ENCODE assay signal across 9 cellular contexts in genomic region chr14:103401223-103402214, GRCh38. TPM values are rescaled to one million over a fixed set of nuclear protein-coding genes. Genes with fewer than 3 reads are reported as not detected.
DNase-seq lines count a peak whose midpoint lies in the region; ATAC-seq and TF ChIP-seq lines count a peak whose summit lies in the region.
"Had no signal": no experiment of that assay in that cellular context is flagged by ENCODE, and none has a peak within 500 bp of the region (broad histone marks: within the 10 kb centered on the region; RNA-seq: fewer than 3 reads in every experiment).

No MANE protein-coding gene starts in this region.

- peaks cover 85% of the 10 kb centered on the region for H3K4me1 ChIP-seq in vagina

- DNase-seq in stimulated activated CD4-positive, alpha-beta T cell treated with anti-CD3 and anti-CD28 coated beads, Interleukin-15, amount 100 ng/mL, for 24 hours = peak; percentile 14
- no peak for DNase-seq in stimulated activated CD4-positive, alpha-beta T cell treated with anti-CD3 and anti-CD28 coated beads, Interleukin-4, amount 100 ng/mL, for 4 hours
- DNase-seq in activated naive CD8-positive, alpha-beta T cell treated with anti-CD3 and anti-CD28 coated beads, Interleukin-2, amount 50 U/mL, for 24 hours = no peak
- DNase-seq in immature natural killer cell = no peak
- DNase-seq in vagina (ENCODE audit: extremely low spot score in 2 of 2) = no peak
- no peak for DNase-seq in stimulated activated naive CD4-positive, alpha-beta T cell treated with Interleukin-2 at 50 U/mL for 16 hours (lab: John Stamatoyannopoulos, UW)
- no peak for DNase-seq in OCI-M2 (lab: John Stamatoyannopoulos, UW; ENCODE audit: unreplicated experiment)
- no peak for DNase-seq in NCI-H1092 treated with DMSO at 0.1 percent for 48 hours (lab: John Stamatoyannopoulos, UW)
- DNase-seq: WERI-Rb-1 had no signal

- peaks cover 0 to 8% of the 10 kb centered on the region in 2 donors for H3K36me3 ChIP-seq in vagina

- H3K36me3 Mint-ChIP-seq in activated naive CD8-positive, alpha-beta T cell treated with anti-CD3 and anti-CD28 coated beads, Interleukin-2, amount 50 U/mL, for 24 hours (ENCODE audit: low read depth) = peaks cover 7% of the 10 kb centered on the region
- H3K36me3 Mint-ChIP-seq in immature natural killer cell = no peaks in the 10 kb centered on the region

- H3K27me3 ChIP-seq in vagina = no peaks in the 10 kb centered on the region

- H3K4me3 ChIP-seq in vagina = no peak overlapping the region

- H3K4me1 Mint-ChIP-seq in activated naive CD8-positive, alpha-beta T cell treated with anti-CD3 and anti-CD28 coated beads, Interleukin-2, amount 50 U/mL, for 24 hours = peaks cover 53% of the 10 kb centered on the region
- peaks cover 62 to 82% of the 10 kb centered on the region in 2 donors for H3K4me1 Mint-ChIP-seq in immature natural killer cell

- H3K27ac Mint-ChIP-seq in activated naive CD8-positive, alpha-beta T cell treated with anti-CD3 and anti-CD28 coated beads, Interleukin-2, amount 50 U/mL, for 24 hours = peak overlapping the region; percentile 72
- peak overlapping the region; percentile 68 to 84 (median 72) for H3K27ac Mint-ChIP-seq in immature natural killer cell

- no peaks in the 10 kb centered on the region for H3K9me3 Mint-ChIP-seq in activated naive CD8-positive, alpha-beta T cell treated with anti-CD3 and anti-CD28 coated beads, Interleukin-2, amount 50 U/mL, for 24 hours
- H3K9me3 Mint-ChIP-seq in immature natural killer cell = no peaks in the 10 kb centered on the region

- intact Hi-C loops in vagina (cut with DNase I) = no loop called here

- ATAC-seq in activated naive CD8-positive, alpha-beta T cell treated with anti-CD3 and anti-CD28 coated beads, Interleukin-2, amount 50 U/mL, for 24 hours = peak; percentile 86

- no peaks in the 10 kb centered on the region for H3K9me3 ChIP-seq in vagina

- H3K27ac ChIP-seq in vagina = peak overlapping the region; percentile 72
- H3K27ac ChIP-seq: WERI-Rb-1 had no signal

- no peaks in the 10 kb centered on the region for H3K27me3 Mint-ChIP-seq in activated naive CD8-positive, alpha-beta T cell treated with anti-CD3 and anti-CD28 coated beads, Interleukin-2, amount 50 U/mL, for 24 hours
- peaks cover 0 to 2% (median 0%) of the 10 kb centered on the region in 3 donors for H3K27me3 Mint-ChIP-seq in immature natural killer cell (ENCODE audit: low read depth in 3 of 3)

- TF ChIP-seq POLR2A in vagina (IDR thresholded peaks at IDR 0.05) = no peak

- TF ChIP-seq CTCF in vagina (IDR thresholded peaks at IDR 0.05) = no peak

- peak overlapping the region; percentile 0 for H3K4me3 Mint-ChIP-seq in activated naive CD8-positive, alpha-beta T cell treated with anti-CD3 and anti-CD28 coated beads, Interleukin-2, amount 50 U/mL, for 24 hours
- peak overlapping the region; percentile 1 to 65 (median 47) for H3K4me3 Mint-ChIP-seq in immature natural killer cell

RNA-seq across cellular contexts. Expression of gene MARK3, which starts 16.3 kb away (rescaled TPM):
- 10 to 100 TPM; 23.4 to 44.1 (median 25.7) TPM for polyA plus RNA-seq in immature natural killer cell
- total RNA-seq in vagina = 77.6 TPM
